In the genomic region with DNA sequence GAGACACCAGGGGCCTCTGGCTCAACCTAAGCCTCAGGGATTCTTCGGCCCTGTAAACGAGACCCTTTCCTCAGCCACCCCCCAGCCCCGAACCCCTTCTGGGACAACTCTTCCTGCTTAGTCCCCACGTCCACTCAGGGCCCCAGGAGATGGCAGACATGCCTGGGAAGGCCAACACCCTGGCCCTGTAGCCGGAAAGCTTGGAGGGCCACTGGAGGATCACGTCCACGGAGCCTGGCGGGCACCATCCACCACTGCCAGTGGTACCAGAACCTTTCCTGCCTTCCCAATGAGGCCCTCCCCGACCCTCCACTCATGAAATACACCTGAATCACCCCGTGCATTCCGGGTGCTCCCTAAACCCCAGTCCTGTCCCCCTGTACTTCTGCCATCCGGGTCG, we compare ENCODE assay signal across 13 cellular contexts. TPM values are rescaled to one million over a fixed set of nuclear protein-coding genes. Genes with fewer than 3 reads are reported as not detected.
DNase-seq lines count a peak whose midpoint lies in the region; ATAC-seq, FAIRE-seq and TF ChIP-seq lines count a peak whose summit lies in the region.
"Had no signal": no experiment of that assay in that cellular context is flagged by ENCODE, and none has a peak within 500 bp of the region (broad histone marks: within the 10 kb centered on the region; RNA-seq: fewer than 3 reads in every experiment).

No MANE protein-coding gene starts in this region.

- H3K27ac ChIP-seq in VCaP (peak overlapping the region; percentile 99; the same call in 1 of the 2 replicates), kidney (ENCODE audit: low read depth in 2 of 2, low read length in 2 of 2) (no peak overlapping the region), uterus (no peak overlapping the region)
- H3K27ac ChIP-seq: pancreas, SJSA1 had no signal

- no peak overlapping the region for H3K9ac ChIP-seq in kidney (ENCODE audit: low read length in 2 of 2)

- peak overlapping the region; percentile 55 for H3K27ac Mint-ChIP-seq in stimulated activated naive CD8-positive, alpha-beta T cell treated with anti-CD3 and anti-CD28 coated beads, Interleukin-15, Interleukin-2, amounts not matched to agents 100 ng/mL and 50 ng/mL, for 24 hours

- no peaks in the 10 kb centered on the region for H3K27me3 ChIP-seq in uterus
- H3K27me3 ChIP-seq: pancreas, SJSA1 had no signal

- H3K4me3 Mint-ChIP-seq in stimulated activated naive CD8-positive, alpha-beta T cell treated with anti-CD3 and anti-CD28 coated beads, Interleukin-15, Interleukin-2, amounts not matched to agents 100 ng/mL and 50 ng/mL, for 24 hours, result peak overlapping the region; percentile 89

- peaks cover 39% of the 10 kb centered on the region for H3K4me1 Mint-ChIP-seq in stimulated activated naive CD8-positive, alpha-beta T cell treated with anti-CD3 and anti-CD28 coated beads, Interleukin-15, Interleukin-2, amounts not matched to agents 100 ng/mL and 50 ng/mL, for 24 hours (ENCODE audit: low read depth)

- intact Hi-C loops in kidney (cut with DNase I), result no loop called here
- intact Hi-C loops in uterus (cut with DNase I; ENCODE audit: low total_unique reads), result no loop called here

- no peaks in the 10 kb centered on the region for H3K9me3 Mint-ChIP-seq in stimulated activated naive CD8-positive, alpha-beta T cell treated with anti-CD3 and anti-CD28 coated beads, Interleukin-15, Interleukin-2, amounts not matched to agents 100 ng/mL and 50 ng/mL, for 24 hours

- peaks cover 0 to 19% of the 10 kb centered on the region in 2 donors for H3K4me1 ChIP-seq in kidney (ENCODE audit: control insufficient read depth in 1 of 2, insufficient read depth in 1 of 2, low read depth in 1 of 2, low read length in 2 of 2)
- H3K4me1 ChIP-seq in uterus, result peaks cover 0 to 17% of the 10 kb centered on the region in 2 donors

- TF ChIP-seq POLR2A in uterus (IDR thresholded peaks at IDR 0.05) (no peak), erythroblast (IDR thresholded peaks at IDR 0.05; ENCODE audit: low read length) (no peak)

- no peak overlapping the region for H3K4me3 ChIP-seq in kidney (ENCODE audit: low read length in 2 of 2)
- no peak overlapping the region for H3K4me3 ChIP-seq in uterus

- H3K36me3 ChIP-seq in kidney (ENCODE audit: control insufficient read depth in 1 of 2, insufficient read depth in 2 of 2, low read length in 2 of 2) (no peaks in the 10 kb centered on the region), uterus (no peaks in the 10 kb centered on the region)
- H3K36me3 ChIP-seq: pancreas had no signal

- no peak for DNase-seq in stimulated activated naive CD8-positive, alpha-beta T cell treated with anti-CD3 and anti-CD28 coated beads, Interleukin-15, Interleukin-2, amounts not matched to agents 100 U/mL and 50 U/mL, for 24 hours
- DNase-seq in kidney (peak; percentile 65), uterus (no peak), A172 (ENCODE audit: low spot score) (no peak), erythroblast (lab: John Stamatoyannopoulos, UW) (no peak)
- DNase-seq in activated effector memory CD4-positive, alpha-beta T cell treated with anti-CD3 and anti-CD28 coated beads, Interleukin-2, amount 50 U/mL, for 16 hours, result no peak
- DNase-seq: effector CD4-positive, alpha-beta T cell; NCI-H1417; NCI-H524 had no signal

- FAIRE-seq in kidney (lab: Jason Lieb, UNC), result no peak
- FAIRE-seq: pancreas had no signal

- no peaks in the 10 kb centered on the region for H3K27me3 Mint-ChIP-seq in stimulated activated naive CD8-positive, alpha-beta T cell treated with anti-CD3 and anti-CD28 coated beads, Interleukin-15, Interleukin-2, amounts not matched to agents 100 ng/mL and 50 ng/mL, for 24 hours

- no peaks in the 10 kb centered on the region for H3K9me3 ChIP-seq in kidney (ENCODE audit: control insufficient read depth in 1 of 2, low read length in 2 of 2)
- no peaks in the 10 kb centered on the region for H3K9me3 ChIP-seq in uterus
- H3K9me3 ChIP-seq: pancreas, SJSA1 had no signal

- ATAC-seq in stimulated activated naive CD8-positive, alpha-beta T cell treated with anti-CD3 and anti-CD28 coated beads, Interleukin-15, Interleukin-2, amounts not matched to agents 100 U/mL and 50 U/mL, for 24 hours, result no peak
- ATAC-seq: pancreas had no signal

- H3K36me3 Mint-ChIP-seq in stimulated activated naive CD8-positive, alpha-beta T cell treated with anti-CD3 and anti-CD28 coated beads, Interleukin-15, Interleukin-2, amounts not matched to agents 100 ng/mL and 50 ng/mL, for 24 hours (ENCODE audit: low read depth), result peaks cover 13% of the 10 kb centered on the region

- TF ChIP-seq CTCF in VCaP (conservative IDR thresholded peaks at IDR 0.05) (no peak), kidney (IDR thresholded peaks at IDR 0.05; ENCODE audit: borderline replicate concordance, extremely low read depth, insufficient read depth) (no peak), uterus (IDR thresholded peaks at IDR 0.05) (no peak)

RNA-seq across cellular contexts. Expression of gene AURKAIP1, which starts 2.0 kb away (rescaled TPM):
- total RNA-seq in kidney, result 111 TPM
- polyA plus RNA-seq in kidney (ENCODE audit: insufficient read depth, low read depth, low replicate concordance), result 359 TPM
- 10 to 100 TPM; 13.2 to 75.8 (median 31.1) TPM for total RNA-seq in uterus
- total RNA-seq in A172 (2014; rRNA removed; shearing (Covaris generic)), result 120 and 123 TPM in 2 replicates

RNA-seq across cellular contexts. Expression of gene MXRA8, which starts 14.7 kb away (rescaled TPM):
- 26.0 TPM for total RNA-seq in kidney
- polyA plus RNA-seq in kidney (ENCODE audit: insufficient read depth, low read depth, low replicate concordance), result 64.7 TPM
- total RNA-seq in uterus, result 100 to 1,000 TPM in 2 of 4 donors, 10 to 100 TPM in 2; 86.1 to 143 (median 117) TPM
- total RNA-seq in A172 (2014; rRNA removed; shearing (Covaris generic)), result 0.24 TPM in 1 of 2 replicates, not detected in the other

RNA-seq across cellular contexts. Expression of gene DVL1, which starts 23.8 kb away (rescaled TPM):
- total RNA-seq in kidney (55.0 TPM), uterus (10 to 100 TPM; 35.6 to 94.5 (median 49.7) TPM)
- 32.5 TPM for polyA plus RNA-seq in kidney (ENCODE audit: insufficient read depth, low read depth, low replicate concordance)
- total RNA-seq in A172 (2014; rRNA removed; shearing (Covaris generic)), result 47.7 and 58.2 TPM in 2 replicates

RNA-seq across cellular contexts. Expression of gene CCNL2, which starts 26.1 kb away (rescaled TPM):
- total RNA-seq in kidney (199 TPM), uterus (100 to 1,000 TPM; 207 to 351 (median 281) TPM)
- 72.0 TPM for polyA plus RNA-seq in kidney (ENCODE audit: insufficient read depth, low read depth, low replicate concordance)
- total RNA-seq in A172 (2014; rRNA removed; shearing (Covaris generic)), result 35.6 and 43.2 TPM in 2 replicates

RNA-seq across cellular contexts. Expression of gene MRPL20, which starts 34.0 kb away (rescaled TPM):
- total RNA-seq in kidney, result 103 TPM
- polyA plus RNA-seq in kidney (ENCODE audit: insufficient read depth, low read depth, low replicate concordance), result 221 TPM
- 100 to 1,000 TPM in 1 of 4 donors, 10 to 100 TPM in 3; 34.3 to 114 (median 65.1) TPM for total RNA-seq in uterus
- total RNA-seq in A172 (2014; rRNA removed; shearing (Covaris generic)), result 117 and 151 TPM in 2 replicates

Comparison
In these comparisons a context has a peak if more than half of its experiments do, and no peak if none do; other contexts are left out.
1. RNA of gene MXRA8, which starts 14.7 kb away (total RNA-seq): 86.1 to 143 TPM in uterus and 26.0 TPM in kidney (single experiment); 0.24 TPM in A172; every median in the first group is over 10 times any median in the second.